Comparison of ENCODE assay signal across 39 cellular contexts in genomic region chr2:232603283-232603682, GRCh38. TPM values are rescaled to one million over a fixed set of nuclear protein-coding genes. Genes with fewer than 3 reads are reported as not detected.
"Had no signal": no experiment of that assay in that cellular context is flagged by ENCODE, and none has a peak within 500 bp of the region (broad histone marks: within the 10 kb centered on the region; RNA-seq: fewer than 3 reads in every experiment).

No MANE protein-coding gene starts in this region.

- H3K4me3 ChIP-seq: adrenal gland, ascending aorta, body of pancreas, breast epithelium, cardiac muscle cell had no signal

- ATAC-seq: activated naive CD4-positive, alpha-beta T cell treated with anti-CD3 and anti-CD28 coated beads, Interleukin-2, amount 50 U/mL, for 72 hours; activated naive CD8-positive, alpha-beta T cell treated with anti-CD3 and anti-CD28 coated beads, Interleukin-2, amount 50 U/mL, for 24 hours; activated T-cell treated with anti-CD3 and anti-CD28 coated beads, Interleukin-2, amount 50 U/mL, for 4 hours; activated T-cell treated with anti-CD3 and anti-CD28 coated beads, Interleukin-2, amount 50 U/mL, for 72 hours; activated T-helper 17 cell treated with anti-CD3 and anti-CD28 coated beads, Interleukin-2, amount 50 U/mL, for 72 hours; body of pancreas had no signal

- H3K27ac Mint-ChIP-seq: activated naive CD4-positive, alpha-beta T cell treated with anti-CD3 and anti-CD28 coated beads for 36 hours; activated naive CD4-positive, alpha-beta T cell treated with anti-CD3 and anti-CD28 coated beads, Interleukin-2, amount 10 ng/mL, durations not matched to agents 7 days and 5 days; activated naive CD4-positive, alpha-beta T cell treated with anti-CD3 and anti-CD28 coated beads, Interleukin-2, amount 50 U/mL, for 24 hours; activated naive CD4-positive, alpha-beta T cell treated with anti-CD3 and anti-CD28 coated beads, Interleukin-2, amount 50 U/mL, for 72 hours; activated naive CD8-positive, alpha-beta T cell; activated naive CD8-positive, alpha-beta T cell treated with anti-CD3 and anti-CD28 coated beads for 36 hours; activated naive CD8-positive, alpha-beta T cell treated with anti-CD3 and anti-CD28 coated beads, Interleukin-2, amount 10 ng/mL, durations not matched to agents 7 days and 5 days; activated naive CD8-positive, alpha-beta T cell treated with anti-CD3 and anti-CD28 coated beads, Interleukin-2, amount 50 U/mL, for 24 hours; activated T-cell treated with anti-CD3 and anti-CD28 coated beads, Interleukin-2, amount 50 U/mL, for 24 hours; activated T-cell treated with anti-CD3 and anti-CD28 coated beads, Interleukin-2, amount 50 U/mL, for 72 hours; activated T-helper 1 cell treated with anti-CD3 and anti-CD28 coated beads, Interleukin-12 subunit alpha, Interleukin-12 subunit beta, Interleukin-2, Interleukin-4 antibody, amounts not matched to agents 30 ng/mL and 10 ng/mL and 1 ng/mL, durations not matched to agents 14 hours and 24 hours and 36 hours; activated T-helper 17 cell treated with anti-CD3 and anti-CD28 coated beads, Interleukin-2, amount 50 U/mL, for 72 hours; activated T-helper 2 cell treated with anti-CD3 and anti-CD28 coated beads, Interferon-gamma antibody, Interleukin-2, Interleukin-4, amounts not matched to agents 10 μg/mL and 5 μg/mL and 100 μg/mL, durations not matched to agents 14 hours and 24 hours and 36 hours; brain had no signal

- H3K36me3 ChIP-seq: adrenal gland, ascending aorta, brain microvascular endothelial cell, breast epithelium, cardiac muscle cell had no signal

- DNase-seq: activated effector memory CD4-positive, alpha-beta T cell treated with anti-CD3 and anti-CD28 coated beads, Interleukin-2, amount 50 U/mL, for 16 hours; activated effector memory CD4-positive, alpha-beta T cell treated with Interleukin-2 at 50 U/mL for 16 hours; activated gamma-delta T cell; activated gamma-delta T cell treated with Interleukin-2 at 50 U/mL for 16 hours; activated naive CD4-positive, alpha-beta T cell; activated naive CD4-positive, alpha-beta T cell treated with anti-CD3 and anti-CD28 coated beads for 36 hours; activated naive CD4-positive, alpha-beta T cell treated with anti-CD3 and anti-CD28 coated beads, Interleukin-2, amount 10 ng/mL, durations not matched to agents 7 days and 5 days; activated naive CD4-positive, alpha-beta T cell treated with anti-CD3 and anti-CD28 coated beads, Interleukin-2, amount 50 U/mL, for 16 hours; activated naive CD4-positive, alpha-beta T cell treated with Interleukin-2 at 50 U/mL for 16 hours; activated naive CD8-positive, alpha-beta T cell treated with anti-CD3 and anti-CD28 coated beads for 36 hours; activated naive CD8-positive, alpha-beta T cell treated with anti-CD3 and anti-CD28 coated beads, Interleukin-2, amount 10 ng/mL, durations not matched to agents 7 days and 5 days; activated naive CD8-positive, alpha-beta T cell treated with anti-CD3 and anti-CD28 coated beads, Interleukin-2, amount 50 U/mL, for 24 hours; activated T-cell treated with anti-CD3 and anti-CD28 coated beads, Interleukin-2, amount 50 U/mL, for 1 hour; activated T-cell treated with anti-CD3 and anti-CD28 coated beads, Interleukin-2, amount 50 U/mL, for 24 hours; activated T-cell treated with anti-CD3 and anti-CD28 coated beads, Interleukin-2, amount 50 U/mL, for 4 hours; activated T-cell treated with anti-CD3 and anti-CD28 coated beads, Interleukin-2, amount 50 U/mL, for 48 hours; activated T-cell treated with anti-CD3 and anti-CD28 coated beads, Interleukin-2, amount 50 U/mL, for 72 hours; adrenal gland; amniotic stem cell; amygdala; anterior cingulate cortex; body of pancreas; brain microvascular endothelial cell; caudate nucleus; central memory CD4-positive, alpha-beta T cell; cerebellar nuclear complex had no signal

- H3K9me3 Mint-ChIP-seq: activated naive CD4-positive, alpha-beta T cell treated with anti-CD3 and anti-CD28 coated beads for 36 hours; activated naive CD4-positive, alpha-beta T cell treated with anti-CD3 and anti-CD28 coated beads, Interleukin-2, amount 10 ng/mL, durations not matched to agents 7 days and 5 days; activated naive CD4-positive, alpha-beta T cell treated with anti-CD3 and anti-CD28 coated beads, Interleukin-2, amount 50 U/mL, for 24 hours; activated naive CD4-positive, alpha-beta T cell treated with anti-CD3 and anti-CD28 coated beads, Interleukin-2, amount 50 U/mL, for 72 hours; activated naive CD8-positive, alpha-beta T cell treated with anti-CD3 and anti-CD28 coated beads for 36 hours; activated naive CD8-positive, alpha-beta T cell treated with anti-CD3 and anti-CD28 coated beads, Interleukin-2, amount 10 ng/mL, durations not matched to agents 7 days and 5 days; activated naive CD8-positive, alpha-beta T cell treated with anti-CD3 and anti-CD28 coated beads, Interleukin-2, amount 50 U/mL, for 24 hours; activated T-cell treated with anti-CD3 and anti-CD28 coated beads, Interleukin-2, amount 50 U/mL, for 24 hours; activated T-cell treated with anti-CD3 and anti-CD28 coated beads, Interleukin-2, amount 50 U/mL, for 4 hours; activated T-cell treated with anti-CD3 and anti-CD28 coated beads, Interleukin-2, amount 50 U/mL, for 72 hours; activated T-helper 1 cell treated with anti-CD3 and anti-CD28 coated beads, Interleukin-12 subunit alpha, Interleukin-12 subunit beta, Interleukin-2, Interleukin-4 antibody, amounts not matched to agents 30 ng/mL and 10 ng/mL and 1 ng/mL, durations not matched to agents 14 hours and 24 hours and 36 hours; activated T-helper 17 cell treated with anti-CD3 and anti-CD28 coated beads, Interleukin-2, amount 50 U/mL, for 72 hours; activated T-helper 2 cell treated with anti-CD3 and anti-CD28 coated beads, Interferon-gamma antibody, Interleukin-2, Interleukin-4, amounts not matched to agents 10 μg/mL and 5 μg/mL and 100 μg/mL, durations not matched to agents 14 hours and 24 hours and 36 hours; brain; central memory CD8-positive, alpha-beta T cell had no signal

- H3K36me3 Mint-ChIP-seq: activated naive CD4-positive, alpha-beta T cell treated with anti-CD3 and anti-CD28 coated beads, Interleukin-2, amount 10 ng/mL, durations not matched to agents 7 days and 5 days; activated naive CD4-positive, alpha-beta T cell treated with anti-CD3 and anti-CD28 coated beads, Interleukin-2, amount 50 U/mL, for 24 hours; activated naive CD4-positive, alpha-beta T cell treated with anti-CD3 and anti-CD28 coated beads, Interleukin-2, amount 50 U/mL, for 72 hours; activated naive CD8-positive, alpha-beta T cell; activated naive CD8-positive, alpha-beta T cell treated with anti-CD3 and anti-CD28 coated beads for 36 hours; activated naive CD8-positive, alpha-beta T cell treated with anti-CD3 and anti-CD28 coated beads, Interleukin-2, amount 10 ng/mL, durations not matched to agents 7 days and 5 days; brain had no signal

- H3K4me1 ChIP-seq: ascending aorta, breast epithelium had no signal

- H3K27ac ChIP-seq: adrenal gland, ascending aorta, body of pancreas, brain microvascular endothelial cell, breast epithelium, cardiac muscle cell had no signal

- FAIRE-seq: astrocyte, bronchial epithelial cell had no signal

- H3K27me3 ChIP-seq: adrenal gland, ascending aorta, body of pancreas, brain microvascular endothelial cell, breast epithelium, cardiac muscle cell had no signal

- H3K4me3 Mint-ChIP-seq: activated naive CD4-positive, alpha-beta T cell treated with anti-CD3 and anti-CD28 coated beads for 36 hours; activated naive CD4-positive, alpha-beta T cell treated with anti-CD3 and anti-CD28 coated beads, Interleukin-2, amount 10 ng/mL, durations not matched to agents 7 days and 5 days; activated naive CD4-positive, alpha-beta T cell treated with anti-CD3 and anti-CD28 coated beads, Interleukin-2, amount 50 U/mL, for 24 hours; activated naive CD8-positive, alpha-beta T cell; activated naive CD8-positive, alpha-beta T cell treated with anti-CD3 and anti-CD28 coated beads for 36 hours; activated naive CD8-positive, alpha-beta T cell treated with anti-CD3 and anti-CD28 coated beads, Interleukin-2, amount 10 ng/mL, durations not matched to agents 7 days and 5 days; activated naive CD8-positive, alpha-beta T cell treated with anti-CD3 and anti-CD28 coated beads, Interleukin-2, amount 50 U/mL, for 24 hours; activated T-cell treated with anti-CD3 and anti-CD28 coated beads, Interleukin-2, amount 50 U/mL, for 24 hours; activated T-cell treated with anti-CD3 and anti-CD28 coated beads, Interleukin-2, amount 50 U/mL, for 4 hours; activated T-cell treated with anti-CD3 and anti-CD28 coated beads, Interleukin-2, amount 50 U/mL, for 72 hours; activated T-helper 1 cell treated with anti-CD3 and anti-CD28 coated beads, Interleukin-12 subunit alpha, Interleukin-12 subunit beta, Interleukin-2, Interleukin-4 antibody, amounts not matched to agents 30 ng/mL and 10 ng/mL and 1 ng/mL, durations not matched to agents 14 hours and 24 hours and 36 hours; activated T-helper 17 cell treated with anti-CD3 and anti-CD28 coated beads, Interleukin-2, amount 50 U/mL, for 72 hours; brain; central memory CD8-positive, alpha-beta T cell had no signal

- H3K4me1 Mint-ChIP-seq: activated T-helper 17 cell treated with anti-CD3 and anti-CD28 coated beads, Interleukin-2, amount 50 U/mL, for 72 hours had no signal

- H3K9me3 ChIP-seq: adrenal gland, ascending aorta, body of pancreas, breast epithelium had no signal

- H3K27me3 Mint-ChIP-seq: activated naive CD4-positive, alpha-beta T cell treated with anti-CD3 and anti-CD28 coated beads, Interleukin-2, amount 50 U/mL, for 24 hours; activated naive CD8-positive, alpha-beta T cell; activated naive CD8-positive, alpha-beta T cell treated with anti-CD3 and anti-CD28 coated beads for 36 hours; activated T-cell treated with anti-CD3 and anti-CD28 coated beads, Interleukin-2, amount 50 U/mL, for 24 hours; activated T-helper 17 cell treated with anti-CD3 and anti-CD28 coated beads, Interleukin-2, amount 50 U/mL, for 72 hours had no signal

RNA-seq across cellular contexts. Expression of gene EFHD1, which starts 30.1 kb away (rescaled TPM):
- total RNA-seq: bronchial epithelial cell had no signal
